Comparison of ENCODE assay signal across 8 cellular contexts in the genomic region with DNA sequence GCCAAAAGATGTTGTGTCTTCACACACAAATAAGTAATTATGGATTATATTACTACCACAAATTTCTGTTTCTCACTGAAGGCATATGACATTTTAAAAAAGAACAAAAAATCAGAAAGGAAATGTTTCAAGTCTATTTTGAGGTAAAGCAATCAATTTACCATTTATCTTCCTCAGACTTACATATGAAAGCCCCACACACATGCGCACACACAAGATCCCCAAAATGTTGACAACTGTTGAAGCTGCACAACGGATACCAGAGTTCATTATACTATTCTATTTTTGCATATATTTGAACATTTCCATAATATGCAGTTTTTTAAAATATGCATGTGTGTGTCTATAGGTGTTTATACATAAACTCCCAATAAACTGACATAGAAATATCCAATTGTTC. TPM values are rescaled to one million over a fixed set of nuclear protein-coding genes. Genes with fewer than 3 reads are reported as not detected.
DNase-seq lines count a peak whose midpoint lies in the region; ATAC-seq and TF ChIP-seq lines count a peak whose summit lies in the region.
"Had no signal": no experiment of that assay in that cellular context is flagged by ENCODE, and none has a peak within 500 bp of the region (broad histone marks: within the 10 kb centered on the region; RNA-seq: fewer than 3 reads in every experiment).

No MANE protein-coding gene starts in this region.

- intact Hi-C loops in sciatic nerve (cut with DNase I), result no loop called here

- no peaks in the 10 kb centered on the region for H3K36me3 ChIP-seq in GM06990 (ENCODE audit: control insufficient read depth, insufficient read depth, low read length)

- no peak for TF ChIP-seq CTCF in GM06990 (IDR thresholded peaks at IDR 0.05; ENCODE audit: insufficient read depth, low read length, poor library complexity, severe bottlenecking)
- no peak for TF ChIP-seq CTCF in LNCaP clone FGC (IDR thresholded peaks at IDR 0.05; ENCODE audit: control insufficient read depth, extremely low read depth, insufficient read depth)
- TF ChIP-seq CTCF in brain (conservative IDR thresholded peaks at IDR 0.05), result no peak

- H3K27me3 Mint-ChIP-seq in brain, result peaks cover 9% of the 10 kb centered on the region
- H3K27me3 Mint-ChIP-seq in natural killer cell treated with Interleukin-12 subunit alpha and Interleukin-12 subunit beta and Interleukin-15 and Interleukin-18, amount 100 ng/mL, for 72 hours, result no peaks in the 10 kb centered on the region

- H3K4me3 Mint-ChIP-seq in brain, result peak overlapping the region in 4 of 5 experiments; percentile 40 to 74 (median 49)
- peak overlapping the region; percentile 96 for H3K4me3 Mint-ChIP-seq in natural killer cell treated with Interleukin-12 subunit alpha and Interleukin-12 subunit beta and Interleukin-15 and Interleukin-18, amount 100 ng/mL, for 72 hours

- H3K36me3 Mint-ChIP-seq in brain, result peaks cover 28% of the 10 kb centered on the region
- H3K36me3 Mint-ChIP-seq in natural killer cell treated with Interleukin-12 subunit alpha and Interleukin-12 subunit beta and Interleukin-15 and Interleukin-18, amount 100 ng/mL, for 72 hours, result no peaks in the 10 kb centered on the region

- no peak overlapping the region for H3K27ac Mint-ChIP-seq in brain
- H3K27ac Mint-ChIP-seq in natural killer cell treated with Interleukin-12 subunit alpha and Interleukin-12 subunit beta and Interleukin-15 and Interleukin-18, amount 100 ng/mL, for 72 hours, result no peak overlapping the region

- DNase-seq in GM06990 (ENCODE audit: extremely low read depth, insufficient read length) (no peak), LNCaP clone FGC (ENCODE audit: low read depth) (no peak), sciatic nerve (ENCODE audit: low spot score) (no peak), activated gamma-delta T cell (lab: John Stamatoyannopoulos, UW) (no peak), NCI-H345 treated with DMSO at 0.1 percent for 48 hours (lab: John Stamatoyannopoulos, UW; ENCODE audit: unreplicated experiment) (no peak)
- no peak for DNase-seq in natural killer cell treated with Interleukin-12 subunit alpha and Interleukin-12 subunit beta and Interleukin-15 and Interleukin-18, amount 100 ng/mL, for 72 hours (ENCODE audit: low spot score)
- DNase-seq: stimulated activated CD4-positive, alpha-beta T cell treated with anti-CD3 and anti-CD28 coated beads, Interleukin-4, amount 100 ng/mL, for 1 hour had no signal

- no peaks in the 10 kb centered on the region for H3K27me3 ChIP-seq in GM06990 (replicated peaks; ENCODE audit: control insufficient read depth, insufficient read depth, low read length)

- ATAC-seq in natural killer cell treated with Interleukin-12 subunit alpha and Interleukin-12 subunit beta and Interleukin-15 and Interleukin-18, amount 100 ng/mL, for 72 hours, result no peak
- no peak for ATAC-seq in sciatic nerve

- peaks cover 0 to 5% (median 0%) of the 10 kb centered on the region in 5 experiments for H3K9me3 Mint-ChIP-seq in brain
- H3K9me3 Mint-ChIP-seq in natural killer cell treated with Interleukin-12 subunit alpha and Interleukin-12 subunit beta and Interleukin-15 and Interleukin-18, amount 100 ng/mL, for 72 hours, result no peaks in the 10 kb centered on the region

- H3K4me3 ChIP-seq in GM06990 (replicated peaks; ENCODE audit: low read depth, low read length), result peak overlapping the region; percentile 95
- H3K4me3 ChIP-seq in LNCaP clone FGC (ENCODE audit: low read depth, low read length), result peak overlapping the region; percentile 66

- H3K4me1 Mint-ChIP-seq in brain, result peaks cover 40% of the 10 kb centered on the region
- peaks cover 24 to 31% of the 10 kb centered on the region in 2 donors for H3K4me1 Mint-ChIP-seq in natural killer cell treated with Interleukin-12 subunit alpha and Interleukin-12 subunit beta and Interleukin-15 and Interleukin-18, amount 100 ng/mL, for 72 hours (ENCODE audit: low read depth in 2 of 2)

RNA-seq across cellular contexts. Expression of a gene that starts 2.7 kb away (rescaled TPM):
- 39.1 TPM for polyA plus RNA-seq in brain (ENCODE audit: insufficient read depth, low read depth, low replicate concordance)
- 10 to 100 TPM; 37.7 to 70.5 TPM for total RNA-seq in natural killer cell treated with Interleukin-12 subunit alpha and Interleukin-12 subunit beta and Interleukin-15 and Interleukin-18, amount 100 ng/mL, for 72 hours
- 34.5 TPM for total RNA-seq in sciatic nerve
